Comparison of ENCODE assay signal across 1 cellular context in the genomic region with DNA sequence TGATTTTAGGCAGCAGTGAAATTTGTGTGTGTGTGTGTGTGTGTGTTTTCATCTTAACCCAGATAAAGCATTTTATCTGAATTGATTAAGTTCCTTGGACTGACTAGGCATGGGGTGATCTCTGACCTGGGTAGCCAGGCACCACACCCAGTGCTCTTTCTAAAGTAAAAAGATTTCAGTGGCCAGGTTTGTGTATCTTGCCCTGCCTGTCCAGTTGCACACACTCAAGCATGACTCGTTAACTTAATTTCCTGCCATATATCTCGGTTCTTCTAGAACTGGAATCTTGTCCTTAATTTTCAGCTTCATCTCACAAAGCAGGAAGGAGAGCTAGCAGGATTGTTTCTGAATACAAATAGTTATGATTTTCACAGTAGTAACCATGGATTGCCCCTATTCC.
TF ChIP-seq lines count a peak whose summit lies in the region.

No MANE protein-coding gene starts in this region.

TF ChIP-seq in A549, 52 proteins besides CTCF, POLR2A, EP300 and RAD21 (continued from another document):
- TF ChIP-seq, protein P1, sequence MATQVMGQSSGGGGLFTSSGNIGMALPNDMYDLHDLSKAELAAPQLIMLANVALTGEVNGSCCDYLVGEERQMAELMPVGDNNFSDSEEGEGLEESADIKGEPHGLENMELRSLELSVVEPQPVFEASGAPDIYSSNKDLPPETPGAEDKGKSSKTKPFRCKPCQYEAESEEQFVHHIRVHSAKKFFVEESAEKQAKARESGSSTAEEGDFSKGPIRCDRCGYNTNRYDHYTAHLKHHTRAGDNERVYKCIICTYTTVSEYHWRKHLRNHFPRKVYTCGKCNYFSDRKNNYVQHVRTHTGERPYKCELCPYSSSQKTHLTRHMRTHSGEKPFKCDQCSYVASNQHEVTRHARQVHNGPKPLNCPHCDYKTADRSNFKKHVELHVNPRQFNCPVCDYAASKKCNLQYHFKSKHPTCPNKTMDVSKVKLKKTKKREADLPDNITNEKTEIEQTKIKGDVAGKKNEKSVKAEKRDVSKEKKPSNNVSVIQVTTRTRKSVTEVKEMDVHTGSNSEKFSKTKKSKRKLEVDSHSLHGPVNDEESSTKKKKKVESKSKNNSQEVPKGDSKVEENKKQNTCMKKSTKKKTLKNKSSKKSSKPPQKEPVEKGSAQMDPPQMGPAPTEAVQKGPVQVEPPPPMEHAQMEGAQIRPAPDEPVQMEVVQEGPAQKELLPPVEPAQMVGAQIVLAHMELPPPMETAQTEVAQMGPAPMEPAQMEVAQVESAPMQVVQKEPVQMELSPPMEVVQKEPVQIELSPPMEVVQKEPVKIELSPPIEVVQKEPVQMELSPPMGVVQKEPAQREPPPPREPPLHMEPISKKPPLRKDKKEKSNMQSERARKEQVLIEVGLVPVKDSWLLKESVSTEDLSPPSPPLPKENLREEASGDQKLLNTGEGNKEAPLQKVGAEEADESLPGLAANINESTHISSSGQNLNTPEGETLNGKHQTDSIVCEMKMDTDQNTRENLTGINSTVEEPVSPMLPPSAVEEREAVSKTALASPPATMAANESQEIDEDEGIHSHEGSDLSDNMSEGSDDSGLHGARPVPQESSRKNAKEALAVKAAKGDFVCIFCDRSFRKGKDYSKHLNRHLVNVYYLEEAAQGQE (IDR thresholded peaks at IDR 0.05) = no peak
- TF ChIP-seq RFX5 (IDR thresholded peaks at IDR 0.05) (no peak), HEYL (CRISPR knock-in tag; IDR thresholded peaks at IDR 0.05) (no peak), MAZ (IDR thresholded peaks at IDR 0.05; ENCODE audit: borderline replicate concordance, low read depth, low read length) (no peak), PHF8 (IDR thresholded peaks at IDR 0.05; ENCODE audit: borderline replicate concordance, low read depth) (no peak)
- TF ChIP-seq, protein P2, sequence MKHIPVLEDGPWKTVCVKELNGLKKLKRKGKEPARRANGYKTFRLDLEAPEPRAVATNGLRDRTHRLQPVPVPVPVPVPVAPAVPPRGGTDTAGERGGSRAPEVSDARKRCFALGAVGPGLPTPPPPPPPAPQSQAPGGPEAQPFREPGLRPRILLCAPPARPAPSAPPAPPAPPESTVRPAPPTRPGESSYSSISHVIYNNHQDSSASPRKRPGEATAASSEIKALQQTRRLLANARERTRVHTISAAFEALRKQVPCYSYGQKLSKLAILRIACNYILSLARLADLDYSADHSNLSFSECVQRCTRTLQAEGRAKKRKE (CRISPR knock-in tag; IDR thresholded peaks at IDR 0.05; ENCODE audit: low read depth) = no peak
